Comparison of ENCODE assay signal across 8 cellular contexts in genomic region chr14:103679351-103679750, GRCh38. TPM values are rescaled to one million over a fixed set of nuclear protein-coding genes. Genes with fewer than 3 reads are reported as not detected.
DNase-seq lines count a peak whose midpoint lies in the region; ATAC-seq and TF ChIP-seq lines count a peak whose summit lies in the region.

No MANE protein-coding gene starts in this region.

- H3K9ac ChIP-seq in neural cell (ENCODE audit: low read length): no peak overlapping the region

- H3K27me3 ChIP-seq in dorsolateral prefrontal cortex (no peaks in the 10 kb centered on the region), neural cell (ENCODE audit: insufficient read depth, low read depth, low read length) (no peaks in the 10 kb centered on the region)

- H3K79me2 ChIP-seq in neural cell (replicated peaks; ENCODE audit: insufficient read depth, low read length): no peaks in the 10 kb centered on the region

- no peaks in the 10 kb centered on the region for H3K9me3 ChIP-seq in neural cell (ENCODE audit: low read length)

- peak overlapping the region in 21 of 59 donors; percentile 1 to 50 (median 23) for H3K27ac ChIP-seq in dorsolateral prefrontal cortex
- no peak overlapping the region for H3K27ac ChIP-seq in neural cell (ENCODE audit: low read length)

- H3K4me3 ChIP-seq in WI38 (ENCODE audit: low read depth, low read length) (no peak overlapping the region), dorsolateral prefrontal cortex (no peak overlapping the region), neural cell (ENCODE audit: low read length) (no peak overlapping the region)

- no peaks in the 10 kb centered on the region for H3K9me2 ChIP-seq in neural cell (ENCODE audit: insufficient read depth, low read length)

- peak; percentile 79 for ATAC-seq in HG03571 (IDR thresholded peaks at IDR 0.05; ENCODE audit: unreplicated experiment)

- TF ChIP-seq CTCF in WI38 (IDR thresholded peaks at IDR 0.05; ENCODE audit: low read depth, low read length): peak; percentile 15; the same call in 1 of the 2 replicates
- peak in 52 of 56 donors; percentile 19 to 63 (median 43) for TF ChIP-seq CTCF in dorsolateral prefrontal cortex (IDR thresholded peaks at IDR 0.05 in 54 of 56, conservative IDR thresholded peaks at IDR 0.05 in 2 of 56; ENCODE audit: low read depth in 1 of 56, partially characterized antibody in 56 of 56)
- TF ChIP-seq CTCF in neural cell (IDR thresholded peaks at IDR 0.05; ENCODE audit: poor library complexity, severe bottlenecking): peak; percentile 40

- peaks cover 9% of the 10 kb centered on the region for H3K36me3 ChIP-seq in neural cell (ENCODE audit: insufficient read depth, low read length)

- TF ChIP-seq EP300 in neural cell (conservative IDR thresholded peaks at IDR 0.05; ENCODE audit: poor library complexity, severe bottlenecking): no peak

- no peaks in the 10 kb centered on the region for H3F3A ChIP-seq in neural cell (ENCODE audit: insufficient read depth, low read length, poor library complexity, severe bottlenecking)

- H3K4me2 ChIP-seq in neural cell (ENCODE audit: low read length): no peak overlapping the region

- H2AFZ ChIP-seq in neural cell (ENCODE audit: low read depth, low read length): no peak overlapping the region

- DNase-seq in SHP77 (lab: John Stamatoyannopoulos, UW): peak; percentile 26 to 37
- DNase-seq in SHP77 treated with DMSO at 0.1 percent for 48 hours (lab: John Stamatoyannopoulos, UW): no peak
- DNase-seq in dorsolateral prefrontal cortex: peak in 1 of 10 donors; percentile 41
- DNase-seq in NCI-H1436 (lab: John Stamatoyannopoulos, UW): no peak
- DNase-seq in NK-92 treated with Interleukin-12 subunit alpha and Interleukin-12 subunit beta, amount 100 ng/mL, for 24 hours (lab: John Stamatoyannopoulos, UW): no peak

- H4K20me1 ChIP-seq in neural cell (ENCODE audit: insufficient read depth): no peaks in the 10 kb centered on the region

- intact Hi-C loops in dorsolateral prefrontal cortex (cut with DNase I): no loop called here

- no peak for TF ChIP-seq RAD21 in neural cell (conservative IDR thresholded peaks at IDR 0.05)

TF ChIP-seq in neural cell, 6 proteins besides CTCF, POLR2A, EP300 and RAD21:
- TF ChIP-seq TAF1 (IDR thresholded peaks at IDR 0.05; ENCODE audit: low read depth) (no peak), POLR2AphosphoS5 (IDR thresholded peaks at IDR 0.05) (no peak), SMC3 (conservative IDR thresholded peaks at IDR 0.05; ENCODE audit: poor library complexity) (peak; percentile 31), EZH2 (IDR thresholded peaks at IDR 0.05; ENCODE audit: borderline replicate concordance, insufficient read depth, low read length, poor library complexity, severe bottlenecking) (no peak), MXI1 (conservative IDR thresholded peaks at IDR 0.05; ENCODE audit: poor library complexity, severe bottlenecking) (no peak)

RNA-seq across cellular contexts. Expression of gene XRCC3, which starts 35.9 kb away (rescaled TPM):
- 10 to 100 TPM in 58 of 120 experiments, 1 to 10 TPM in 62; 4.7 to 19.1 (median 9.9) TPM for total RNA-seq in dorsolateral prefrontal cortex
- polyA plus RNA-seq in neural cell: 14.6 and 26.7 TPM in 2 replicates
- polyA minus RNA-seq in neural cell: 8.0 and 11.7 TPM in 2 replicates

RNA-seq across cellular contexts. Expression of gene ZFYVE21, which starts 36.3 kb away (rescaled TPM):
- 100 to 1,000 TPM in 87 of 120 experiments, 10 to 100 TPM in 33; 71.0 to 188 (median 111) TPM for total RNA-seq in dorsolateral prefrontal cortex
- polyA plus RNA-seq in neural cell: 99.7 and 106 TPM in 2 replicates
- polyA minus RNA-seq in neural cell: 38.5 and 45.0 TPM in 2 replicates

RNA-seq across cellular contexts. Expression of gene KLC1, which starts 50.3 kb away (rescaled TPM):
- 100 to 1,000 TPM; 362 to 692 (median 542) TPM for total RNA-seq in dorsolateral prefrontal cortex
- 1,243 and 1,272 TPM in 2 replicates for polyA plus RNA-seq in neural cell
- polyA minus RNA-seq in neural cell: 589 and 744 TPM in 2 replicates

Comparison
In these comparisons a context has a peak if more than half of its experiments do, and no peak if none do; other contexts are left out.
1. DNase-seq: peak in SHP77 (2 of 2); none in SHP77 treated with DMSO at 0.1 percent for 48 hours (single experiment), NCI-H1436 (single experiment) and NK-92 treated with Interleukin-12 subunit alpha and Interleukin-12 subunit beta, amount 100 ng/mL, for 24 hours (single experiment).
2. Peak in every context shown above with its lines, with median percentiles within 50 percentile points of each other: CTCF ChIP-seq.